In the genomic region with DNA sequence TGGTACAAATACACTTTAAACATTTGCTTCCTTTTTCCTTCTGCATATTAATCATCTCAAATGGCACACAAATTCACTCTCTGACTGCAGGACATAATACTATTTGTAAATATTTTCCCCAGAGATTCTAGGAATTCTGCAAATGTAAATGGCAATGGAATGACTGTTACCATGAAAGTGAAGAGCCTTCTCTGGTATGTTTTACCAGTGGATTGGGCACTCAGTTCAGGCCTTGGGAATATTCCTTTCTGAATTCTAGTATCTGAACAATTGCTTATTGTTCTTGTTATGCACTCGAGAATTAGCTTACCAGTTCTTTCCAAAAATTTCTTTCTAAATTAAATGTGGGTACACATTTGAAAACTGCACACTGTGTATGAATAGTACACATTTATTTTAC, we compare ENCODE assay signal across 17 cellular contexts.
"Had no signal": no experiment of that assay in that cellular context is flagged by ENCODE, and none has a peak within 500 bp of the region (broad histone marks: within the 10 kb centered on the region; RNA-seq: fewer than 3 reads in every experiment).

No MANE protein-coding gene starts in this region.

- FAIRE-seq: colon had no signal

- H3K4me1 ChIP-seq: prostate gland, suprapubic skin had no signal

- H3K27ac Mint-ChIP-seq: activated CD4-positive, alpha-beta T cell treated with anti-CD3 and anti-CD28 coated beads for 36 hours; activated CD8-positive, alpha-beta T cell treated with anti-CD3 and anti-CD28 coated beads, Interleukin-2, amount 10 ng/mL, durations not matched to agents 7 days and 5 days; activated naive CD4-positive, alpha-beta T cell treated with anti-CD3 and anti-CD28 coated beads for 36 hours; natural killer cell; type B pancreatic cell had no signal

- DNase-seq: activated CD4-positive, alpha-beta T cell treated with anti-CD3 and anti-CD28 coated beads for 36 hours; activated CD8-positive, alpha-beta memory T cell treated with anti-CD3 and anti-CD28 coated beads, Interleukin-2, amount 50 U/mL, for 48 hours; activated CD8-positive, alpha-beta T cell treated with anti-CD3 and anti-CD28 coated beads, Interleukin-2, amount 10 ng/mL, durations not matched to agents 7 days and 5 days; activated naive CD4-positive, alpha-beta T cell treated with anti-CD3 and anti-CD28 coated beads for 36 hours; effector memory CD4-positive, alpha-beta T cell; head of caudate nucleus; mucosa of descending colon; natural killer cell; nucleus accumbens; stimulated activated CD4-positive, alpha-beta T cell treated with anti-CD3 and anti-CD28 coated beads, Interleukin-2, amount 100 ng/mL, for 24 hours; stimulated activated naive CD4-positive, alpha-beta T cell; T-helper 1 cell had no signal

- H3K36me3 ChIP-seq: prostate gland had no signal

- H3K4me3 ChIP-seq: mucosa of descending colon, prostate gland, suprapubic skin had no signal

- H3K9me3 ChIP-seq: mucosa of descending colon, prostate gland, suprapubic skin had no signal

- H3K27me3 Mint-ChIP-seq: activated CD4-positive, alpha-beta T cell treated with anti-CD3 and anti-CD28 coated beads for 36 hours; type B pancreatic cell had no signal

- H3K4me3 Mint-ChIP-seq: activated CD4-positive, alpha-beta T cell treated with anti-CD3 and anti-CD28 coated beads for 36 hours; activated CD8-positive, alpha-beta T cell treated with anti-CD3 and anti-CD28 coated beads, Interleukin-2, amount 10 ng/mL, durations not matched to agents 7 days and 5 days; activated naive CD4-positive, alpha-beta T cell treated with anti-CD3 and anti-CD28 coated beads for 36 hours; natural killer cell; type B pancreatic cell had no signal

- H3K4me1 Mint-ChIP-seq: activated CD4-positive, alpha-beta T cell treated with anti-CD3 and anti-CD28 coated beads for 36 hours had no signal

- H3K9me3 Mint-ChIP-seq: activated naive CD4-positive, alpha-beta T cell treated with anti-CD3 and anti-CD28 coated beads for 36 hours; natural killer cell; type B pancreatic cell had no signal

- H3K27ac ChIP-seq: prostate gland, suprapubic skin, VCaP had no signal
